8 cellular contexts compared by ENCODE assay signal in genomic region chr5:139402561-139403158, GRCh38. TPM values are rescaled to one million over a fixed set of nuclear protein-coding genes. Genes with fewer than 3 reads are reported as not detected.
DNase-seq lines count a peak whose midpoint lies in the region; ATAC-seq and TF ChIP-seq lines count a peak whose summit lies in the region.

No MANE protein-coding gene starts in this region.

- H3K4me3 ChIP-seq in heart right ventricle (peak overlapping the region in 1 of 10 donors; percentile 57), epithelial cell of esophagus (ENCODE audit: low read length) (no peak overlapping the region), gastrocnemius medialis (peak overlapping the region in 1 of 4 donors; percentile 75)

- no peak for DNase-seq in heart right ventricle
- DNase-seq in cardiac septum (ENCODE audit: low spot score) = no peak
- DNase-seq in RKO (ENCODE audit: low spot score) = peak; percentile 23
- DNase-seq in epithelial cell of esophagus (ENCODE audit: low read depth) = peak; percentile 34
- peak in 1 of 2 donors; percentile 37 for DNase-seq in gastrocnemius medialis
- DNase-seq in medulla oblongata (ENCODE audit: extremely low spot score) = no peak
- no peak for DNase-seq in stimulated activated CD4-positive, alpha-beta T cell treated with anti-CD3 and anti-CD28 coated beads, Interleukin-12 subunit alpha, Interleukin-12 subunit beta, amount 100 ng/mL, for 4 hours

- H3K27ac ChIP-seq in heart right ventricle (peak overlapping the region in 7 of 10 donors; percentile 83 to 98 (median 89)), gastrocnemius medialis (peak overlapping the region; percentile 86 to 97 (median 92))

- H3K9me3 ChIP-seq in heart right ventricle (no peaks in the 10 kb centered on the region), gastrocnemius medialis (no peaks in the 10 kb centered on the region)

- H3K27me3 ChIP-seq in heart right ventricle (no peaks in the 10 kb centered on the region), gastrocnemius medialis (no peaks in the 10 kb centered on the region)

- H3K36me3 ChIP-seq in heart right ventricle (peaks cover 0 to 22% (median 0%) of the 10 kb centered on the region in 9 donors), gastrocnemius medialis (no peaks in the 10 kb centered on the region)

- peak in 7 of 9 donors; percentile 14 to 54 (median 38) for TF ChIP-seq CTCF in heart right ventricle (IDR thresholded peaks at IDR 0.05)
- peak; percentile 40 for TF ChIP-seq CTCF in epithelial cell of esophagus (IDR thresholded peaks at IDR 0.05; ENCODE audit: insufficient read depth, low read depth, low read length, missing control alignments)
- TF ChIP-seq CTCF in gastrocnemius medialis (IDR thresholded peaks at IDR 0.05 in 4 of 5, conservative IDR thresholded peaks at IDR 0.05 in 1 of 5) = peak in 2 of 5 experiments; percentile 15 to 30

- intact Hi-C loops in heart right ventricle (cut with DNase I) = no loop called here
- intact Hi-C loops in cardiac septum (cut with DNase I) = no loop called here
- intact Hi-C loops in gastrocnemius medialis (cut with DNase I; ENCODE audit: low total_unique reads) = no loop called here

- TF ChIP-seq POLR2A in gastrocnemius medialis (IDR thresholded peaks at IDR 0.05) = no peak

- peaks cover 6 to 37% (median 18%) of the 10 kb centered on the region in 9 donors for H3K4me1 ChIP-seq in heart right ventricle
- peaks cover 18 to 24% of the 10 kb centered on the region in 2 donors for H3K4me1 ChIP-seq in gastrocnemius medialis

- ATAC-seq in heart right ventricle = no peak
- no peak for ATAC-seq in gastrocnemius medialis
- no peak for ATAC-seq in GM19452 (IDR thresholded peaks at IDR 0.05; ENCODE audit: unreplicated experiment)

- 71% methylated on average over 7 of the region's 7 CpGs for WGBS in heart right ventricle, 2 donors

- in situ Hi-C loops in gastrocnemius medialis (cut with MboI; ENCODE audit: low sequenced_read_pairs in 4 of 4) = no loop called here

RNA-seq across cellular contexts. Expression of gene SPATA24, which starts 1.2 kb away (rescaled TPM):
- total RNA-seq in heart right ventricle (10 to 100 TPM; 11.8 to 24.8 (median 16.5) TPM), cardiac septum (12.4 TPM), gastrocnemius medialis (10 to 100 TPM in 3 of 4 donors, 1 to 10 TPM in 1; 6.8 to 24.1 (median 12.5) TPM)
- 10 to 100 TPM; 14.8 to 37.5 TPM for polyA plus RNA-seq in heart right ventricle

RNA-seq across cellular contexts. Expression of gene PROB1, which starts 7.8 kb away (rescaled TPM):
- total RNA-seq in heart right ventricle = 10 to 100 TPM; 26.3 to 64.8 (median 37.3) TPM
- 10 to 100 TPM; 12.2 to 28.5 TPM for polyA plus RNA-seq in heart right ventricle
- 34.7 TPM for total RNA-seq in cardiac septum
- 10 to 100 TPM; 26.8 to 81.4 (median 52.9) TPM for total RNA-seq in gastrocnemius medialis

RNA-seq across cellular contexts. Expression of gene MZB1, which starts 12.9 kb away (rescaled TPM):
- total RNA-seq in heart right ventricle = 1 to 10 TPM in 3 of 10 donors, under 1 TPM in 7; 0.28 to 6.6 (median 0.65) TPM
- polyA plus RNA-seq in heart right ventricle = 1 to 10 TPM in 1 of 2 donors, under 1 TPM in 1; 0.67 to 1.5 TPM
- 0.51 TPM for total RNA-seq in cardiac septum
- total RNA-seq in gastrocnemius medialis = under 1 TPM in 1 of 4 donors, not detected in 3; 0.46 TPM

RNA-seq across cellular contexts. Expression of gene SLC23A1, which starts 19.6 kb away (rescaled TPM):
- total RNA-seq in heart right ventricle = under 1 TPM in 1 of 10 donors, not detected in 9; 0.19 TPM
- polyA plus RNA-seq in heart right ventricle = not detected
- not detected for total RNA-seq in cardiac septum
- total RNA-seq in gastrocnemius medialis = not detected

RNA-seq across cellular contexts. Expression of gene DNAJC18, which starts 36.7 kb away (rescaled TPM):
- 10 to 100 TPM in 9 of 10 donors, 1 to 10 TPM in 1; 9.5 to 21.1 (median 14.1) TPM for total RNA-seq in heart right ventricle
- 10 to 100 TPM in 1 of 2 donors, 1 to 10 TPM in 1; 3.4 to 12.7 TPM for polyA plus RNA-seq in heart right ventricle
- total RNA-seq in cardiac septum = 20.3 TPM
- total RNA-seq in gastrocnemius medialis = 10 to 100 TPM in 3 of 4 donors, 1 to 10 TPM in 1; 5.1 to 21.7 (median 13.3) TPM

Comparison
In these comparisons a context has a peak if more than half of its experiments do, and no peak if none do; other contexts are left out.
1. DNase-seq: peak in RKO (single experiment) and epithelial cell of esophagus (single experiment); none in heart right ventricle (0 of 2), cardiac septum (single experiment), medulla oblongata (single experiment) and stimulated activated CD4-positive, alpha-beta T cell treated with anti-CD3 and anti-CD28 coated beads, Interleukin-12 subunit alpha, Interleukin-12 subunit beta, amount 100 ng/mL, for 4 hours (single experiment).